In the genomic region with DNA sequence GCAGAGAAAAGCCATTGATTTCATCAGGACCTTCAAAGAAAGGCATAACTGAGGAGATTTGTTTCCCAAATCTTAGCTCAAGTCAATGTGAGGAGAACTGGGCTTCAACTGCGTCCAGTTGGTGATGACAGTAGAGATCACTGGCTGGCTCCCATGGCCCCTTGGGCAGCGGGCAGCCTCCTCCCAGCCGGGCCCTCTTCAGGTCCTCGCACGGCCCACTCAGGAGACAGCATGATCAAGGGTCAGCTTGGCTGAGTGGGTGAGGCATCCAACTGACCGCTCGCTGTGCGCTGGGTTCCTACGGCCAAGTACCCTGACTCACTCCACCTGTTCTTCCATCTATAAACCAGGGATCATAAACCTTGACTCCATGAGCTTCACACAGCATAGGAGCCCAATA, we compare ENCODE assay signal across 28 cellular contexts.
"Had no signal": no experiment of that assay in that cellular context is flagged by ENCODE, and none has a peak within 500 bp of the region (broad histone marks: within the 10 kb centered on the region; RNA-seq: fewer than 3 reads in every experiment).

No MANE protein-coding gene starts in this region.

- H3K36me3 ChIP-seq: brain microvascular endothelial cell, MG63, SJCRH30 had no signal

- H3K27ac Mint-ChIP-seq: activated CD4-positive, alpha-beta T cell treated with anti-CD3 and anti-CD28 coated beads, Interleukin-2, amount 10 ng/mL, durations not matched to agents 24 days and 14 days; activated CD8-positive, alpha-beta T cell treated with anti-CD3 and anti-CD28 coated beads, Interleukin-2, amount 10 ng/mL, durations not matched to agents 7 days and 5 days; activated naive CD8-positive, alpha-beta T cell treated with anti-CD3 and anti-CD28 coated beads for 36 hours; activated T-cell treated with anti-CD3 and anti-CD28 coated beads, Interleukin-2, amount 50 U/mL, for 24 hours; activated T-helper 2 cell treated with anti-CD3 and anti-CD28 coated beads, Interferon-gamma antibody, Interleukin-2, Interleukin-4, amounts not matched to agents 10 μg/mL and 5 μg/mL and 100 μg/mL, durations not matched to agents 14 hours and 24 hours and 36 hours had no signal

- H3K4me3 Mint-ChIP-seq: activated CD4-positive, alpha-beta T cell treated with anti-CD3 and anti-CD28 coated beads, Interleukin-2, amount 10 ng/mL, durations not matched to agents 24 days and 14 days; activated CD8-positive, alpha-beta T cell treated with anti-CD3 and anti-CD28 coated beads, Interleukin-2, amount 10 ng/mL, durations not matched to agents 7 days and 5 days; activated naive CD8-positive, alpha-beta T cell treated with anti-CD3 and anti-CD28 coated beads for 36 hours; activated T-cell treated with anti-CD3 and anti-CD28 coated beads, Interleukin-2, amount 50 U/mL, for 24 hours had no signal

- H3K9me3 ChIP-seq: MG63, SJCRH30 had no signal

- DNase-seq: activated CD4-positive, alpha-beta T cell treated with anti-CD3 and anti-CD28 coated beads, Interleukin-2, amount 10 ng/mL, durations not matched to agents 24 days and 14 days; activated CD4-positive, alpha-beta T cell treated with anti-CD3 and anti-CD28 coated beads, Interleukin-2, amount 50 U/mL, for 4 hours; activated CD8-positive, alpha-beta T cell treated with anti-CD3 and anti-CD28 coated beads, Interleukin-2, amount 10 ng/mL, durations not matched to agents 7 days and 5 days; activated naive CD4-positive, alpha-beta T cell; activated naive CD4-positive, alpha-beta T cell treated with anti-CD3 and anti-CD28 coated beads, Interleukin-2, amount 50 U/mL, for 16 hours; activated naive CD8-positive, alpha-beta T cell treated with anti-CD3 and anti-CD28 coated beads for 36 hours; activated T-cell treated with anti-CD3 and anti-CD28 coated beads, Interleukin-2, amount 50 U/mL, for 24 hours; amniotic stem cell; aorta; brain microvascular endothelial cell; Kasumi-1; KG1; MG63; NCI-H1048; NCI-H1105 treated with DMSO at 0.1 percent for 48 hours; NCI-H1436; NCI-H1694; NCI-H1930; NCI-H2081 treated with DMSO at 0.1 percent for 48 hours; NCI-H226; NCI-H446 treated with DMSO at 0.1 percent for 48 hours; NCI-H524; NCI-H69; T1000 had no signal

- H3K4me3 ChIP-seq: MG63, SJCRH30, SK-N-MC had no signal

- H3K27me3 ChIP-seq: brain microvascular endothelial cell, SJCRH30 had no signal

- H3K27ac ChIP-seq: brain microvascular endothelial cell, SJCRH30 had no signal

- H3K36me3 Mint-ChIP-seq: activated naive CD8-positive, alpha-beta T cell treated with anti-CD3 and anti-CD28 coated beads for 36 hours had no signal

- H3K4me1 Mint-ChIP-seq: activated CD4-positive, alpha-beta T cell treated with anti-CD3 and anti-CD28 coated beads, Interleukin-2, amount 10 ng/mL, durations not matched to agents 24 days and 14 days; activated naive CD8-positive, alpha-beta T cell treated with anti-CD3 and anti-CD28 coated beads for 36 hours had no signal

- H3K9me3 Mint-ChIP-seq: activated CD4-positive, alpha-beta T cell treated with anti-CD3 and anti-CD28 coated beads, Interleukin-2, amount 10 ng/mL, durations not matched to agents 24 days and 14 days; activated naive CD8-positive, alpha-beta T cell treated with anti-CD3 and anti-CD28 coated beads for 36 hours; activated T-cell treated with anti-CD3 and anti-CD28 coated beads, Interleukin-2, amount 50 U/mL, for 24 hours; activated T-helper 2 cell treated with anti-CD3 and anti-CD28 coated beads, Interferon-gamma antibody, Interleukin-2, Interleukin-4, amounts not matched to agents 10 μg/mL and 5 μg/mL and 100 μg/mL, durations not matched to agents 14 hours and 24 hours and 36 hours had no signal

- ATAC-seq: activated CD8-positive, alpha-beta T cell treated with anti-CD3 and anti-CD28 coated beads, Interleukin-2, amount 10 ng/mL, durations not matched to agents 7 days and 5 days; Panc1 had no signal

- H3K4me1 ChIP-seq: SJCRH30 had no signal
